In the genomic region with DNA sequence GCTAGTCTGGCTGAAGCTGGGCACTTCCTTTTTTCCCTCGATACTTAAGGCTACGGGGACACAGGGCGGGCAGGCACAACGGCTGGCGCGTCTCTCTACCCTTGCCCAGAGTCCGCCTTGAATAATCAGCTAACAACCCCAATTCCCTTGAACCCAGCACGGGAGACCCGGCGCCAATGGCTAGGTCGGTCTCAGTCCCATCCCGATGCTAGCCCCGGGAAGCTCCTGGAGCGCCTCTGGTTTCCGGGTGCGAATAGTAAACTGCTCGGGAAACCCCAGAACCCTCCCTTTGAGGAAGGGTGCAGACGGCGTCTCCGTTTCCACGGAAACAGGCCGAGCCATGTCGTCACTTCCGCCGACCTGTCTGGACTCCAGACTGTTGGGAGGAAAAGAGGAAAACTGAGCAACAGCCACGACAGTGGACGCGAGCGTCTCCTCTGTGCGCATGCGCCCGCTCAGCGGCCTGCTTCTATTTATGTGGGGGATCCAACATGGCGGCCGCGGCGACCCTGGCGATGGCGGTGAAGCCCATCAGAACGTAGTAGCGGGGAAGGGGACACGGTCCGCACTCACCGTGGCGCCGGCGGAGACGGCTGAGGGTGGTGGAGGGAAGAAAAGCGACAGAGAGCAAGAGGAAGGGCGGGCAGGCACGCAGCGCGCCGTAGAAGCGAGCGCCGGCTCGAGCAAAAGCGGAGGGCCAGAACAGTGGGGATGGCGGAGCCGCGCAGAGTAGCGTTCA, we compare ENCODE assay signal across 1 cellular context.
TF ChIP-seq lines count a peak whose summit lies in the region.

TSS of gene UBN2 (plus strand) at position 464 of the 739 bp plus-strand sequence. CDS start at position 712, 248 bp downstream.

TF ChIP-seq in K562, 482 proteins besides CTCF, POLR2A, EP300 and RAD21 (continued from another document and continues in another):
- TF ChIP-seq, protein P1, sequence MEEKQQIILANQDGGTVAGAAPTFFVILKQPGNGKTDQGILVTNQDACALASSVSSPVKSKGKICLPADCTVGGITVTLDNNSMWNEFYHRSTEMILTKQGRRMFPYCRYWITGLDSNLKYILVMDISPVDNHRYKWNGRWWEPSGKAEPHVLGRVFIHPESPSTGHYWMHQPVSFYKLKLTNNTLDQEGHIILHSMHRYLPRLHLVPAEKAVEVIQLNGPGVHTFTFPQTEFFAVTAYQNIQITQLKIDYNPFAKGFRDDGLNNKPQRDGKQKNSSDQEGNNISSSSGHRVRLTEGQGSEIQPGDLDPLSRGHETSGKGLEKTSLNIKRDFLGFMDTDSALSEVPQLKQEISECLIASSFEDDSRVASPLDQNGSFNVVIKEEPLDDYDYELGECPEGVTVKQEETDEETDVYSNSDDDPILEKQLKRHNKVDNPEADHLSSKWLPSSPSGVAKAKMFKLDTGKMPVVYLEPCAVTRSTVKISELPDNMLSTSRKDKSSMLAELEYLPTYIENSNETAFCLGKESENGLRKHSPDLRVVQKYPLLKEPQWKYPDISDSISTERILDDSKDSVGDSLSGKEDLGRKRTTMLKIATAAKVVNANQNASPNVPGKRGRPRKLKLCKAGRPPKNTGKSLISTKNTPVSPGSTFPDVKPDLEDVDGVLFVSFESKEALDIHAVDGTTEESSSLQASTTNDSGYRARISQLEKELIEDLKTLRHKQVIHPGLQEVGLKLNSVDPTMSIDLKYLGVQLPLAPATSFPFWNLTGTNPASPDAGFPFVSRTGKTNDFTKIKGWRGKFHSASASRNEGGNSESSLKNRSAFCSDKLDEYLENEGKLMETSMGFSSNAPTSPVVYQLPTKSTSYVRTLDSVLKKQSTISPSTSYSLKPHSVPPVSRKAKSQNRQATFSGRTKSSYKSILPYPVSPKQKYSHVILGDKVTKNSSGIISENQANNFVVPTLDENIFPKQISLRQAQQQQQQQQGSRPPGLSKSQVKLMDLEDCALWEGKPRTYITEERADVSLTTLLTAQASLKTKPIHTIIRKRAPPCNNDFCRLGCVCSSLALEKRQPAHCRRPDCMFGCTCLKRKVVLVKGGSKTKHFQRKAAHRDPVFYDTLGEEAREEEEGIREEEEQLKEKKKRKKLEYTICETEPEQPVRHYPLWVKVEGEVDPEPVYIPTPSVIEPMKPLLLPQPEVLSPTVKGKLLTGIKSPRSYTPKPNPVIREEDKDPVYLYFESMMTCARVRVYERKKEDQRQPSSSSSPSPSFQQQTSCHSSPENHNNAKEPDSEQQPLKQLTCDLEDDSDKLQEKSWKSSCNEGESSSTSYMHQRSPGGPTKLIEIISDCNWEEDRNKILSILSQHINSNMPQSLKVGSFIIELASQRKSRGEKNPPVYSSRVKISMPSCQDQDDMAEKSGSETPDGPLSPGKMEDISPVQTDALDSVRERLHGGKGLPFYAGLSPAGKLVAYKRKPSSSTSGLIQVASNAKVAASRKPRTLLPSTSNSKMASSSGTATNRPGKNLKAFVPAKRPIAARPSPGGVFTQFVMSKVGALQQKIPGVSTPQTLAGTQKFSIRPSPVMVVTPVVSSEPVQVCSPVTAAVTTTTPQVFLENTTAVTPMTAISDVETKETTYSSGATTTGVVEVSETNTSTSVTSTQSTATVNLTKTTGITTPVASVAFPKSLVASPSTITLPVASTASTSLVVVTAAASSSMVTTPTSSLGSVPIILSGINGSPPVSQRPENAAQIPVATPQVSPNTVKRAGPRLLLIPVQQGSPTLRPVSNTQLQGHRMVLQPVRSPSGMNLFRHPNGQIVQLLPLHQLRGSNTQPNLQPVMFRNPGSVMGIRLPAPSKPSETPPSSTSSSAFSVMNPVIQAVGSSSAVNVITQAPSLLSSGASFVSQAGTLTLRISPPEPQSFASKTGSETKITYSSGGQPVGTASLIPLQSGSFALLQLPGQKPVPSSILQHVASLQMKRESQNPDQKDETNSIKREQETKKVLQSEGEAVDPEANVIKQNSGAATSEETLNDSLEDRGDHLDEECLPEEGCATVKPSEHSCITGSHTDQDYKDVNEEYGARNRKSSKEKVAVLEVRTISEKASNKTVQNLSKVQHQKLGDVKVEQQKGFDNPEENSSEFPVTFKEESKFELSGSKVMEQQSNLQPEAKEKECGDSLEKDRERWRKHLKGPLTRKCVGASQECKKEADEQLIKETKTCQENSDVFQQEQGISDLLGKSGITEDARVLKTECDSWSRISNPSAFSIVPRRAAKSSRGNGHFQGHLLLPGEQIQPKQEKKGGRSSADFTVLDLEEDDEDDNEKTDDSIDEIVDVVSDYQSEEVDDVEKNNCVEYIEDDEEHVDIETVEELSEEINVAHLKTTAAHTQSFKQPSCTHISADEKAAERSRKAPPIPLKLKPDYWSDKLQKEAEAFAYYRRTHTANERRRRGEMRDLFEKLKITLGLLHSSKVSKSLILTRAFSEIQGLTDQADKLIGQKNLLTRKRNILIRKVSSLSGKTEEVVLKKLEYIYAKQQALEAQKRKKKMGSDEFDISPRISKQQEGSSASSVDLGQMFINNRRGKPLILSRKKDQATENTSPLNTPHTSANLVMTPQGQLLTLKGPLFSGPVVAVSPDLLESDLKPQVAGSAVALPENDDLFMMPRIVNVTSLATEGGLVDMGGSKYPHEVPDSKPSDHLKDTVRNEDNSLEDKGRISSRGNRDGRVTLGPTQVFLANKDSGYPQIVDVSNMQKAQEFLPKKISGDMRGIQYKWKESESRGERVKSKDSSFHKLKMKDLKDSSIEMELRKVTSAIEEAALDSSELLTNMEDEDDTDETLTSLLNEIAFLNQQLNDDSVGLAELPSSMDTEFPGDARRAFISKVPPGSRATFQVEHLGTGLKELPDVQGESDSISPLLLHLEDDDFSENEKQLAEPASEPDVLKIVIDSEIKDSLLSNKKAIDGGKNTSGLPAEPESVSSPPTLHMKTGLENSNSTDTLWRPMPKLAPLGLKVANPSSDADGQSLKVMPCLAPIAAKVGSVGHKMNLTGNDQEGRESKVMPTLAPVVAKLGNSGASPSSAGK (IDR thresholded peaks at IDR 0.05), result no peak
- TF ChIP-seq E2F1 (CRISPR knock-in tag; IDR thresholded peaks at IDR 0.05) (peak; percentile 86), ZBTB17 (CRISPR knock-in tag; IDR thresholded peaks at IDR 0.05) (peak; percentile 89), NR2C2 (CRISPR knock-in tag; IDR thresholded peaks at IDR 0.05) (peak; percentile 82; the same call in 1 of the 2 replicates), NR2C2 (tag; IDR thresholded peaks at IDR 0.05) (peak; percentile 51; the same call in 1 of the 2 replicates), ZKSCAN8 (CRISPR knock-in tag; IDR thresholded peaks at IDR 0.05) (no peak), MBD2 (IDR thresholded peaks at IDR 0.05; ENCODE audit: borderline replicate concordance, low read depth) (peak; percentile 51; the same call in 1 of the 2 replicates), SRSF9 (IDR thresholded peaks at IDR 0.05; ENCODE audit: borderline replicate concordance, low read depth, low read length) (no peak), CCAR2 (IDR thresholded peaks at IDR 0.05; ENCODE audit: low read depth, low read length) (no peak), RBM25 (IDR thresholded peaks at IDR 0.05; ENCODE audit: low read depth, low read length, severe bottlenecking) (no peak), TCF7L2 (IDR thresholded peaks at IDR 0.05; ENCODE audit: low read depth, low read length) (no peak), LARP7 (IDR thresholded peaks at IDR 0.05) (0 out of 2 replicates have a peak, but pooled peaks have one; percentile 24), RHOXF2B (CRISPR knock-in tag; conservative IDR thresholded peaks at IDR 0.05) (no peak), CBX1 (IDR thresholded peaks at IDR 0.05; ENCODE audit: low read depth) (no peak; the same call in 1 of the 2 replicates), MEIS2 (IDR thresholded peaks at IDR 0.05; ENCODE audit: partially characterized antibody) (peak; percentile 96), GATA2 (CRISPR knock-in tag; IDR thresholded peaks at IDR 0.05) (no peak), ZNF133 (CRISPR knock-in tag; IDR thresholded peaks at IDR 0.05) (no peak), ZFP91 (CRISPR knock-in tag; IDR thresholded peaks at IDR 0.05) (peak; percentile 27; the same call in 1 of the 2 replicates), ZNF699 (CRISPR knock-in tag; IDR thresholded peaks at IDR 0.05; ENCODE audit: insufficient replicate concordance) (no peak), CC2D1A (IDR thresholded peaks at IDR 0.05) (no peak), HEY1 (CRISPR knock-in tag; IDR thresholded peaks at IDR 0.05; ENCODE audit: borderline replicate concordance) (no peak), RNF219 (CRISPR knock-in tag; IDR thresholded peaks at IDR 0.05) (no peak), MCM3 (IDR thresholded peaks at IDR 0.05) (no peak)
- TF ChIP-seq, protein P2, sequence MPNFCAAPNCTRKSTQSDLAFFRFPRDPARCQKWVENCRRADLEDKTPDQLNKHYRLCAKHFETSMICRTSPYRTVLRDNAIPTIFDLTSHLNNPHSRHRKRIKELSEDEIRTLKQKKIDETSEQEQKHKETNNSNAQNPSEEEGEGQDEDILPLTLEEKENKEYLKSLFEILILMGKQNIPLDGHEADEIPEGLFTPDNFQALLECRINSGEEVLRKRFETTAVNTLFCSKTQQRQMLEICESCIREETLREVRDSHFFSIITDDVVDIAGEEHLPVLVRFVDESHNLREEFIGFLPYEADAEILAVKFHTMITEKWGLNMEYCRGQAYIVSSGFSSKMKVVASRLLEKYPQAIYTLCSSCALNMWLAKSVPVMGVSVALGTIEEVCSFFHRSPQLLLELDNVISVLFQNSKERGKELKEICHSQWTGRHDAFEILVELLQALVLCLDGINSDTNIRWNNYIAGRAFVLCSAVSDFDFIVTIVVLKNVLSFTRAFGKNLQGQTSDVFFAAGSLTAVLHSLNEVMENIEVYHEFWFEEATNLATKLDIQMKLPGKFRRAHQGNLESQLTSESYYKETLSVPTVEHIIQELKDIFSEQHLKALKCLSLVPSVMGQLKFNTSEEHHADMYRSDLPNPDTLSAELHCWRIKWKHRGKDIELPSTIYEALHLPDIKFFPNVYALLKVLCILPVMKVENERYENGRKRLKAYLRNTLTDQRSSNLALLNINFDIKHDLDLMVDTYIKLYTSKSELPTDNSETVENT (CRISPR knock-in tag; IDR thresholded peaks at IDR 0.05), result peak; percentile 50; the same call in 1 of the 2 replicates
- TF ChIP-seq, protein P3, sequence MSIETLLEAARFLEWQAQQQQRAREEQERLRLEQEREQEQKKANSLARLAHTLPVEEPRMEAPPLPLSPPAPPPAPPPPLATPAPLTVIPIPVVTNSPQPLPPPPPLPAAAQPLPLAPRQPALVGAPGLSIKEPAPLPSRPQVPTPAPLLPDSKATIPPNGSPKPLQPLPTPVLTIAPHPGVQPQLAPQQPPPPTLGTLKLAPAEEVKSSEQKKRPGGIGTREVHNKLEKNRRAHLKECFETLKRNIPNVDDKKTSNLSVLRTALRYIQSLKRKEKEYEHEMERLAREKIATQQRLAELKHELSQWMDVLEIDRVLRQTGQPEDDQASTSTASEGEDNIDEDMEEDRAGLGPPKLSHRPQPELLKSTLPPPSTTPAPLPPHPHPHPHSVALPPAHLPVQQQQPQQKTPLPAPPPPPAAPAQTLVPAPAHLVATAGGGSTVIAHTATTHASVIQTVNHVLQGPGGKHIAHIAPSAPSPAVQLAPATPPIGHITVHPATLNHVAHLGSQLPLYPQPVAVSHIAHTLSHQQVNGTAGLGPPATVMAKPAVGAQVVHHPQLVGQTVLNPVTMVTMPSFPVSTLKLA (conservative IDR thresholded peaks at IDR 0.05), result peak; percentile 90 to 93
- TF ChIP-seq, protein P4, sequence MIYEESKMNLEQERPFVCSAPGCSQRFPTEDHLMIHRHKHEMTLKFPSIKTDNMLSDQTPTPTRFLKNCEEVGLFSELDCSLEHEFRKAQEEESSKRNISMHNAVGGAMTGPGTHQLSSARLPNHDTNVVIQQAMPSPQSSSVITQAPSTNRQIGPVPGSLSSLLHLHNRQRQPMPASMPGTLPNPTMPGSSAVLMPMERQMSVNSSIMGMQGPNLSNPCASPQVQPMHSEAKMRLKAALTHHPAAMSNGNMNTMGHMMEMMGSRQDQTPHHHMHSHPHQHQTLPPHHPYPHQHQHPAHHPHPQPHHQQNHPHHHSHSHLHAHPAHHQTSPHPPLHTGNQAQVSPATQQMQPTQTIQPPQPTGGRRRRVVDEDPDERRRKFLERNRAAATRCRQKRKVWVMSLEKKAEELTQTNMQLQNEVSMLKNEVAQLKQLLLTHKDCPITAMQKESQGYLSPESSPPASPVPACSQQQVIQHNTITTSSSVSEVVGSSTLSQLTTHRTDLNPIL (CRISPR knock-in tag; IDR thresholded peaks at IDR 0.05), result no peak
- TF ChIP-seq, protein P5, sequence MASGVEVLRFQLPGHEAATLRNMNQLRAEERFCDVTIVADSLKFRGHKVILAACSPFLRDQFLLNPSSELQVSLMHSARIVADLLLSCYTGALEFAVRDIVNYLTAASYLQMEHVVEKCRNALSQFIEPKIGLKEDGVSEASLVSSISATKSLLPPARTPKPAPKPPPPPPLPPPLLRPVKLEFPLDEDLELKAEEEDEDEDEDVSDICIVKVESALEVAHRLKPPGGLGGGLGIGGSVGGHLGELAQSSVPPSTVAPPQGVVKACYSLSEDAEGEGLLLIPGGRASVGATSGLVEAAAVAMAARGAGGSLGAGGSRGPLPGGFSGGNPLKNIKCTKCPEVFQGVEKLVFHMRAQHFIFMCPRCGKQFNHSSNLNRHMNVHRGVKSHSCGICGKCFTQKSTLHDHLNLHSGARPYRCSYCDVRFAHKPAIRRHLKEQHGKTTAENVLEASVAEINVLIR (CRISPR knock-in tag; IDR thresholded peaks at IDR 0.05), result peak; percentile 88
